8 cellular contexts compared by ENCODE assay signal in genomic region chr1:11934295-11935039, GRCh38. TPM values are rescaled to one million over a fixed set of nuclear protein-coding genes. Genes with fewer than 3 reads are reported as not detected.
DNase-seq lines count a peak whose midpoint lies in the region; ATAC-seq, FAIRE-seq and TF ChIP-seq lines count a peak whose summit lies in the region.

Gene PLOD1 (plus strand): TSS chr1:11934717. CDS start chr1:11934780, 63 bp downstream.

- H3K27me3 Mint-ChIP-seq in Caco-2 (ENCODE audit: insufficient read depth, unreplicated experiment): no peaks in the 10 kb centered on the region

- POLR2A ChIA-PET in Caco-2 (lab: Charles Lee): interaction anchor here (0.7 to 1.6 kb wide), 4 partner anchors 21 to 84 kb away, joined by 3 to 7 read pairs (median 4); no protein-coding TSS in a partner anchor

- peaks cover 2% of the 10 kb centered on the region for H3K36me3 Mint-ChIP-seq in Caco-2 (ENCODE audit: insufficient read depth, unreplicated experiment)

- TF ChIP-seq CTCF in Caco-2 (IDR thresholded peaks at IDR 0.05; ENCODE audit: insufficient read depth in 1 of 2, low read depth in 1 of 2, low read length in 1 of 2, severe bottlenecking in 1 of 2, unreplicated experiment in 1 of 2) (no peak), epithelial cell of proximal tubule (conservative IDR thresholded peaks at IDR 0.05; ENCODE audit: low read depth, low read length) (no peak)

- BruUV-seq in Caco-2 (replicated peaks; lab: Mats Ljungman, UMichigan): no TSS peak

- H3K4me1 ChIP-seq in Caco-2 (no peaks in the 10 kb centered on the region), mucosa of rectum (ENCODE audit: control insufficient read depth in 2 of 2, insufficient read depth in 2 of 2, low read length in 2 of 2) (peaks cover 8 to 13% of the 10 kb centered on the region in 2 donors)

- DNase-seq in Caco-2 (peak; percentile 82 to 90), HTR-8/SVneo (ENCODE audit: insufficient read length, low spot score) (peak; percentile 78), OCI-M2 (lab: John Stamatoyannopoulos, UW; ENCODE audit: unreplicated experiment) (peak; percentile 24), activated T-cell treated with anti-CD3 and anti-CD28 coated beads for 4 hours (peak; percentile 77), epithelial cell of proximal tubule (ENCODE audit: low read depth) (no peak)
- DNase-seq in stimulated activated CD8-positive, alpha-beta memory T cell treated with anti-CD3 and anti-CD28 coated beads, Interleukin-4, amount 100 ng/mL, for 24 hours (ENCODE audit: low read depth): peak; percentile 83

- H3K9me3 ChIP-seq in Caco-2 (no peaks in the 10 kb centered on the region), mucosa of rectum (ENCODE audit: control insufficient read depth in 2 of 2, low read length in 2 of 2) (no peaks in the 10 kb centered on the region)

- peak within 1 kb of the TSS; percentile 83 for H3K4me3 ChIP-seq in Caco-2 (ENCODE audit: low read depth, low read length)
- peak within 1 kb of the TSS; percentile 80 for H3K4me3 ChIP-seq in epithelial cell of proximal tubule (ENCODE audit: low read depth, low read length)
- peak within 1 kb of the TSS; percentile 77 to 82 for H3K4me3 ChIP-seq in mucosa of rectum (ENCODE audit: low read length in 2 of 2)

- FAIRE-seq in HTR-8/SVneo (lab: Jason Lieb, UNC): peak; percentile 69

- H3K27ac ChIP-seq in mucosa of rectum (ENCODE audit: low read depth in 2 of 2, low read length in 2 of 2): peak within 1 kb of the TSS; percentile 74

- H3K27me3 ChIP-seq in Caco-2 (replicated peaks; ENCODE audit: control insufficient read depth, insufficient read depth, low read length) (no peaks in the 10 kb centered on the region), mucosa of rectum (ENCODE audit: control insufficient read depth in 2 of 2, insufficient read depth in 2 of 2, low read length in 2 of 2) (no peaks in the 10 kb centered on the region)

- H3K9ac ChIP-seq in mucosa of rectum (ENCODE audit: low read depth in 1 of 2, low read length in 2 of 2): peak within 1 kb of the TSS; percentile 79 to 85

- no peaks in the 10 kb centered on the region for H3K36me3 ChIP-seq in Caco-2 (ENCODE audit: control insufficient read depth, insufficient read depth, low read length)
- peaks cover 0 to 2% of the 10 kb centered on the region in 2 donors for H3K36me3 ChIP-seq in mucosa of rectum (ENCODE audit: control insufficient read depth in 2 of 2, insufficient read depth in 2 of 2, low read length in 2 of 2)

- H3K27ac Mint-ChIP-seq in Caco-2 (ENCODE audit: unreplicated experiment): peak within 1 kb of the TSS; percentile 45

- intact Hi-C loops in Caco-2 (cut with micrococcal nuclease; ENCODE audit: unreplicated experiment): no loop called here

- CTCF ChIA-PET in Caco-2 (lab: Charles Lee): interaction anchor here (1.0 kb wide), 1 partner anchor 33 kb away, joined by 3 read pairs; no protein-coding TSS in a partner anchor

- peak within 1 kb of the TSS; percentile 68 for H3K4me3 Mint-ChIP-seq in Caco-2 (ENCODE audit: unreplicated experiment)

- no peaks in the 10 kb centered on the region for H3K9me3 Mint-ChIP-seq in Caco-2 (ENCODE audit: unreplicated experiment)

- H3K4me1 Mint-ChIP-seq in Caco-2 (ENCODE audit: low read depth, unreplicated experiment): no peaks in the 10 kb centered on the region

- ATAC-seq in GM21367 (IDR thresholded peaks at IDR 0.05; ENCODE audit: unreplicated experiment): peak; percentile 79

RNA-seq across cellular contexts. Expression of gene PLOD1, which starts in this region (rescaled TPM):
- total RNA-seq in Caco-2 (2022) (89.3 and 91.7 TPM in 2 replicates), epithelial cell of proximal tubule (108 and 147 TPM in 2 replicates)
